ENCODE assay signal across 13 cellular contexts in genomic region chr2:20164061-20164733, GRCh38.
DNase-seq lines count a peak whose midpoint lies in the region; ATAC-seq and TF ChIP-seq lines count a peak whose summit lies in the region.
"Had no signal": no experiment of that assay in that cellular context is flagged by ENCODE, and none has a peak within 500 bp of the region (broad histone marks: within the 10 kb centered on the region; RNA-seq: fewer than 3 reads in every experiment).

No MANE protein-coding gene starts in this region.

- H3K4me3 Mint-ChIP-seq in activated T-helper 17 cell treated with anti-CD3 and anti-CD28 coated beads, Interleukin-2, amount 50 U/mL, for 72 hours, result no peak overlapping the region
- H3K4me3 Mint-ChIP-seq: nephron; stimulated activated memory B cell treated with anti-CD40 and anti-IgM and Interleukin-4, amounts not matched to agents 10 μg/mL and 1 μg/mL and 100 μg/mL, for 72 hours had no signal

- no peaks in the 10 kb centered on the region for H3K36me3 Mint-ChIP-seq in activated T-helper 17 cell treated with anti-CD3 and anti-CD28 coated beads, Interleukin-2, amount 50 U/mL, for 72 hours (ENCODE audit: low read depth)
- H3K36me3 Mint-ChIP-seq: stimulated activated memory B cell treated with anti-CD40 and anti-IgM and Interleukin-4, amounts not matched to agents 10 μg/mL and 1 μg/mL and 100 μg/mL, for 72 hours had no signal

- H3K9me3 ChIP-seq in MG63, result no peaks in the 10 kb centered on the region
- no peaks in the 10 kb centered on the region for H3K9me3 ChIP-seq in gastrocnemius medialis
- H3K9me3 ChIP-seq: HAP-1 had no signal

- H3K9me3 Mint-ChIP-seq in activated T-helper 17 cell treated with anti-CD3 and anti-CD28 coated beads, Interleukin-2, amount 50 U/mL, for 72 hours, result no peaks in the 10 kb centered on the region
- H3K9me3 Mint-ChIP-seq: activated T-helper 2 cell treated with anti-CD3 and anti-CD28 coated beads, Interferon-gamma antibody, Interleukin-2, Interleukin-4, amounts not matched to agents 10 μg/mL and 5 μg/mL and 100 μg/mL, durations not matched to agents 14 hours and 24 hours and 36 hours had no signal

- H3K27ac Mint-ChIP-seq in activated T-helper 17 cell treated with anti-CD3 and anti-CD28 coated beads, Interleukin-2, amount 50 U/mL, for 72 hours, result no peak overlapping the region
- H3K27ac Mint-ChIP-seq: activated T-helper 2 cell treated with anti-CD3 and anti-CD28 coated beads, Interferon-gamma antibody, Interleukin-2, Interleukin-4, amounts not matched to agents 10 μg/mL and 5 μg/mL and 100 μg/mL, durations not matched to agents 14 hours and 24 hours and 36 hours; nephron; stimulated activated memory B cell treated with anti-CD40 and anti-IgM and Interleukin-4, amounts not matched to agents 10 μg/mL and 1 μg/mL and 100 μg/mL, for 72 hours had no signal

- no peak for TF ChIP-seq CTCF in gastrocnemius medialis (IDR thresholded peaks at IDR 0.05 in 4 of 5, conservative IDR thresholded peaks at IDR 0.05 in 1 of 5)

- no peaks in the 10 kb centered on the region for H3K4me1 ChIP-seq in gastrocnemius medialis
- H3K4me1 ChIP-seq: HAP-1 had no signal

- peaks cover 14% of the 10 kb centered on the region for H3K27me3 Mint-ChIP-seq in activated T-helper 17 cell treated with anti-CD3 and anti-CD28 coated beads, Interleukin-2, amount 50 U/mL, for 72 hours

- H3K4me1 Mint-ChIP-seq in activated T-helper 17 cell treated with anti-CD3 and anti-CD28 coated beads, Interleukin-2, amount 50 U/mL, for 72 hours, result no peaks in the 10 kb centered on the region
- H3K4me1 Mint-ChIP-seq: stimulated activated memory B cell treated with anti-CD40 and anti-IgM and Interleukin-4, amounts not matched to agents 10 μg/mL and 1 μg/mL and 100 μg/mL, for 72 hours had no signal

- DNase-seq in NCI-H748 (lab: John Stamatoyannopoulos, UW; ENCODE audit: unreplicated experiment) (peak; percentile 29), NCI-H748 treated with DMSO at 0.1 percent for 48 hours (lab: John Stamatoyannopoulos, UW) (no peak), MG63 (peak; percentile 35), retina (peak; percentile 38), KG1 (lab: John Stamatoyannopoulos, UW) (no peak), gastrocnemius medialis (no peak)
- DNase-seq: Kasumi-1 had no signal

- ATAC-seq in activated T-helper 17 cell treated with anti-CD3 and anti-CD28 coated beads, Interleukin-2, amount 50 U/mL, for 72 hours (replicated peaks), result peak; percentile 17
- ATAC-seq in GM18505 (IDR thresholded peaks at IDR 0.05; ENCODE audit: unreplicated experiment) (no peak), gastrocnemius medialis (no peak)
- ATAC-seq: stimulated activated memory B cell treated with anti-CD40 and anti-IgM and Interleukin-4, amounts not matched to agents 10 μg/mL and 1 μg/mL and 100 μg/mL, for 72 hours had no signal

- TF ChIP-seq POLR2A in GM18505 (IDR thresholded peaks at IDR 0.05; ENCODE audit: borderline replicate concordance, extremely low read depth, insufficient read depth, insufficient read length) (no peak), gastrocnemius medialis (IDR thresholded peaks at IDR 0.05) (no peak)

- H3K27ac ChIP-seq in gastrocnemius medialis, result no peak overlapping the region

- H3K27me3 ChIP-seq in MG63 (no peaks in the 10 kb centered on the region), gastrocnemius medialis (no peaks in the 10 kb centered on the region)

- intact Hi-C loops in gastrocnemius medialis (cut with DNase I; ENCODE audit: low total_unique reads), result no loop called here

- no peak overlapping the region for H3K4me3 ChIP-seq in MG63
- no peak overlapping the region for H3K4me3 ChIP-seq in gastrocnemius medialis
- H3K4me3 ChIP-seq: HAP-1 had no signal

- in situ Hi-C loops in gastrocnemius medialis (cut with MboI; ENCODE audit: low sequenced_read_pairs in 4 of 4), result no loop called here

- H3K36me3 ChIP-seq in MG63, result no peaks in the 10 kb centered on the region
- H3K36me3 ChIP-seq in gastrocnemius medialis, result no peaks in the 10 kb centered on the region
- H3K36me3 ChIP-seq: HAP-1 had no signal

Comparison
In these comparisons a context has a peak if more than half of its experiments do, and no peak if none do; other contexts are left out.
1. DNase-seq: peak in NCI-H748 (single experiment), MG63 (single experiment) and retina (single experiment); none in NCI-H748 treated with DMSO at 0.1 percent for 48 hours (single experiment), KG1 (single experiment) and gastrocnemius medialis (0 of 2).